Comparison of ENCODE assay signal across 10 cellular contexts in the genomic region with DNA sequence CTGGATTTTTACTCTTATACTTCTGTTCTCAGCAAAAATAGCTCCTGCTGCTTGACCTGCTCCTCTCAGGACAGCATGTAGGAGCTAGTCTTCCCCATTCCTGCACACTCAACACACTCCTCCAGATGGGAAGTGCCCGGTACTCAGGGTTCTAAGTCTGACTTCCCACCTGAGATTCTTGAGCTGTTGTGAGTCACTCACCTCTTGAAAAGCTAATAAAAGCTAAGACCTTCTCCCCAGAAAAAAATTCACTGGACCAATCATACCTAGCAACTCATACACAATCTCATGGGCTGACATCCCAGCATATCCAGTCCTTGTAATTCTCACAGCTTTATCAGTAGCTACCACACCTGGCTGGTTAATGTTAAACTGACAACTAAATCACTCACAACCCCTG. TPM values are rescaled to one million over a fixed set of nuclear protein-coding genes. Genes with fewer than 3 reads are reported as not detected.
DNase-seq lines count a peak whose midpoint lies in the region; ATAC-seq and TF ChIP-seq lines count a peak whose summit lies in the region.
"Had no signal": no experiment of that assay in that cellular context is flagged by ENCODE, and none has a peak within 500 bp of the region (broad histone marks: within the 10 kb centered on the region; RNA-seq: fewer than 3 reads in every experiment).

No MANE protein-coding gene starts in this region.

- H3K9me3 ChIP-seq in lung (ENCODE audit: control insufficient read depth in 2 of 2, insufficient read depth in 1 of 2, low read length in 1 of 2), result no peaks in the 10 kb centered on the region
- H3K9me3 ChIP-seq in transverse colon, result no peaks in the 10 kb centered on the region

- peak overlapping the region; percentile 69 for H3K27ac Mint-ChIP-seq in activated naive CD4-positive, alpha-beta T cell treated with anti-CD3 and anti-CD28 coated beads for 36 hours
- H3K27ac Mint-ChIP-seq in activated naive CD8-positive, alpha-beta T cell treated with anti-CD3 and anti-CD28 coated beads for 36 hours, result peak overlapping the region; percentile 66

- no peaks in the 10 kb centered on the region for H3K27me3 Mint-ChIP-seq in activated naive CD4-positive, alpha-beta T cell treated with anti-CD3 and anti-CD28 coated beads for 36 hours (ENCODE audit: low read depth)
- H3K27me3 Mint-ChIP-seq in activated naive CD8-positive, alpha-beta T cell treated with anti-CD3 and anti-CD28 coated beads for 36 hours, result no peaks in the 10 kb centered on the region

- H3K27me3 ChIP-seq in lung (ENCODE audit: control insufficient read depth, insufficient read depth) (no peaks in the 10 kb centered on the region), transverse colon (no peaks in the 10 kb centered on the region)

- peaks cover 16% of the 10 kb centered on the region for H3K36me3 Mint-ChIP-seq in activated naive CD4-positive, alpha-beta T cell treated with anti-CD3 and anti-CD28 coated beads for 36 hours (ENCODE audit: low read depth)
- H3K36me3 Mint-ChIP-seq in activated naive CD8-positive, alpha-beta T cell treated with anti-CD3 and anti-CD28 coated beads for 36 hours, result peaks cover 5% of the 10 kb centered on the region

- intact Hi-C loops in activated naive CD4-positive, alpha-beta T cell treated with anti-CD3 and anti-CD28 coated beads for 36 hours (cut with micrococcal nuclease), result no loop called here
- intact Hi-C loops in transverse colon (cut with DNase I; ENCODE audit: low total_unique reads), result no loop called here

- H3K4me1 ChIP-seq in lung (ENCODE audit: control insufficient read depth in 2 of 2, insufficient read depth in 2 of 2, low read length in 2 of 2) (peaks cover 0 to 4% of the 10 kb centered on the region in 2 donors), transverse colon (peaks cover 0 to 47% (median 18%) of the 10 kb centered on the region in 4 donors)

- WGBS in lung, 2 donors, result 66 to 71% methylated on average over 1 of the region's 1 CpG
- WGBS in transverse colon (ENCODE audit: low coverage in 1 of 2), 2 donors, result 38% methylated on average over 1 of the region's 1 CpG; no CpG with 5 or more reads in 1 of the 2 donors

- peak; percentile 55 for TF ChIP-seq POLR2A in transverse colon (IDR thresholded peaks at IDR 0.05)

- H3K4me1 Mint-ChIP-seq in activated naive CD4-positive, alpha-beta T cell treated with anti-CD3 and anti-CD28 coated beads for 36 hours (ENCODE audit: low read depth), result peaks cover 6% of the 10 kb centered on the region
- peaks cover 6% of the 10 kb centered on the region for H3K4me1 Mint-ChIP-seq in activated naive CD8-positive, alpha-beta T cell treated with anti-CD3 and anti-CD28 coated beads for 36 hours

- CTCF ChIA-PET in activated naive CD4-positive, alpha-beta T cell treated with anti-CD3 and anti-CD28 coated beads for 36 hours (lab: Charles Lee), result interaction anchor here (0.6 to 1.4 kb wide), 5 partner anchors 22 to 684 kb away, joined by 3 to 4 read pairs (median 4); no protein-coding TSS in a partner anchor

- H3K27ac ChIP-seq in lung (ENCODE audit: low read depth in 1 of 2, low read length in 1 of 2), result no peak overlapping the region
- peak overlapping the region; percentile 69 to 80 (median 73) for H3K27ac ChIP-seq in transverse colon

- ATAC-seq in lung (ENCODE audit: insufficient read depth, low FRiP score), result peak; percentile 88
- ATAC-seq in GM21825 (IDR thresholded peaks at IDR 0.05; ENCODE audit: unreplicated experiment), result no peak
- ATAC-seq in GM18868 (IDR thresholded peaks at IDR 0.05; ENCODE audit: unreplicated experiment), result no peak

- no peak overlapping the region for H3K4me3 Mint-ChIP-seq in activated naive CD4-positive, alpha-beta T cell treated with anti-CD3 and anti-CD28 coated beads for 36 hours
- H3K4me3 Mint-ChIP-seq in activated naive CD8-positive, alpha-beta T cell treated with anti-CD3 and anti-CD28 coated beads for 36 hours, result no peak overlapping the region

- peaks cover 24 to 29% of the 10 kb centered on the region in 2 donors for H3K36me3 ChIP-seq in lung (ENCODE audit: control insufficient read depth in 2 of 2, insufficient read depth in 2 of 2, low read length in 2 of 2)
- peaks cover 0 to 21% (median 10%) of the 10 kb centered on the region in 4 donors for H3K36me3 ChIP-seq in transverse colon

- no peak overlapping the region for H3K4me3 ChIP-seq in lung
- no peak overlapping the region for H3K4me3 ChIP-seq in transverse colon

- H3K9me3 Mint-ChIP-seq in activated naive CD4-positive, alpha-beta T cell treated with anti-CD3 and anti-CD28 coated beads for 36 hours, result no peaks in the 10 kb centered on the region
- H3K9me3 Mint-ChIP-seq in activated naive CD8-positive, alpha-beta T cell treated with anti-CD3 and anti-CD28 coated beads for 36 hours, result no peaks in the 10 kb centered on the region

- no peak for TF ChIP-seq EP300 in transverse colon (IDR thresholded peaks at IDR 0.05; ENCODE audit: low read depth)

- in situ Hi-C loops in transverse colon (cut with MboI; ENCODE audit: low pct_ligation_motif_present in 1 of 4, low pct_unique_long_range_greater_than_20kb in 1 of 4, low sequenced_read_pairs in 3 of 4), result no loop called here

- no peak for DNase-seq in activated naive CD4-positive, alpha-beta T cell treated with anti-CD3 and anti-CD28 coated beads for 36 hours
- no peak for DNase-seq in activated naive CD4-positive, alpha-beta T cell treated with Interleukin-2 at 50 U/mL for 16 hours
- no peak for DNase-seq in activated naive CD8-positive, alpha-beta T cell treated with anti-CD3 and anti-CD28 coated beads for 36 hours
- DNase-seq in lung (ENCODE audit: low spot score), result peak; percentile 76
- peak; percentile 71 for DNase-seq in transverse colon
- no peak for DNase-seq in GM03348 (ENCODE audit: low spot score)
- DNase-seq: hypothalamus, MM.1S had no signal

- TF ChIP-seq CTCF in lung (IDR thresholded peaks at IDR 0.05; ENCODE audit: control extremely low read depth, extremely low read depth) (no peak), transverse colon (IDR thresholded peaks at IDR 0.05) (no peak)

RNA-seq across cellular contexts. Expression of a gene that starts 53.5 kb away (rescaled TPM):
- 10 to 100 TPM; 49.6 to 51.7 TPM for total RNA-seq in activated naive CD4-positive, alpha-beta T cell treated with anti-CD3 and anti-CD28 coated beads for 36 hours
- total RNA-seq in activated naive CD8-positive, alpha-beta T cell treated with anti-CD3 and anti-CD28 coated beads for 36 hours, result 10 to 100 TPM; 39.6 to 43.1 TPM
- total RNA-seq in lung (10 to 100 TPM; 44.0 to 62.5 TPM), transverse colon (10 to 100 TPM; 57.3 to 85.3 (median 70.1) TPM)
- 10 to 100 TPM; 37.6 to 56.3 TPM for polyA plus RNA-seq in lung

Comparison
In these comparisons a context has a peak if more than half of its experiments do, and no peak if none do; other contexts are left out.
1. DNase-seq: peak in lung (single experiment) and transverse colon (single experiment); none in activated naive CD4-positive, alpha-beta T cell treated with anti-CD3 and anti-CD28 coated beads for 36 hours (single experiment), activated naive CD4-positive, alpha-beta T cell treated with Interleukin-2 at 50 U/mL for 16 hours (single experiment), activated naive CD8-positive, alpha-beta T cell treated with anti-CD3 and anti-CD28 coated beads for 36 hours (single experiment) and GM03348 (single experiment).
2. H3K27ac ChIP-seq: peak in transverse colon (4 of 4); none in lung (0 of 2).